21 cellular contexts compared by ENCODE assay signal in the genomic region with DNA sequence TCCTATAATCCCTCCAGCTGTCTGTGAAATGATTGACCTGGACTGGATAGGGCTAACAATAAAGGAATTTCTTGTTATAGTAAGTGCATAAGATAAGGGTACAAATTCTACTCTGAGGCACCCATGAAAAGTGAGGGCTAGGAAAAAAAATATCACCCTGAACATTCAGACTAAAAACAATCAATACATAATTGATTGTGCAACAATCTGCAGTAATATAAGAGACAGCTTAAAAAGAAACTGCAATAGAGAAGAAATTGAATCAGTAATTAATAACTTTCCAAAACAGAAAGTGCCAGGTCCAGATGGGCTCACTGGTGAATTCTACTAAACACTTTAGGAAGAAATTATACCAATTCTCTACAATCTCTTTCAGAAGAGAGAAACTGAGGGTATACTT. TPM values are rescaled to one million over a fixed set of nuclear protein-coding genes. Genes with fewer than 3 reads are reported as not detected.
DNase-seq lines count a peak whose midpoint lies in the region; ATAC-seq, FAIRE-seq and TF ChIP-seq lines count a peak whose summit lies in the region.
"Had no signal": no experiment of that assay in that cellular context is flagged by ENCODE, and none has a peak within 500 bp of the region (broad histone marks: within the 10 kb centered on the region; RNA-seq: fewer than 3 reads in every experiment).

No MANE protein-coding gene starts in this region.

- H3K4me3 ChIP-seq in HepG2 (replicated peaks in 1 of 3; ENCODE audit: insufficient read depth in 1 of 3, low read depth in 2 of 3, low read length in 3 of 3) = no peak overlapping the region
- no peak overlapping the region for H3K4me3 ChIP-seq in right lobe of liver
- H3K4me3 ChIP-seq in K562 = no peak overlapping the region
- H3K4me3 ChIP-seq: A549; BLaER1 treated with 17β-estradiol and CSF1 and Interleukin-3, amounts not matched to agents 10 nM and 100 nM had no signal

- H3K4me2 ChIP-seq in HepG2 (ENCODE audit: low read depth, low read length) (no peak overlapping the region), K562 (ENCODE audit: insufficient read depth, low read length) (no peak overlapping the region)
- H3K4me2 ChIP-seq: A549; BLaER1 treated with 17β-estradiol and CSF1 and Interleukin-3, amounts not matched to agents 10 nM and 100 nM had no signal

- TF ChIP-seq CTCF in HepG2 (CRISPR knock-in tag; IDR thresholded peaks at IDR 0.05) (no peak), right lobe of liver (IDR thresholded peaks at IDR 0.05) (no peak), K562 (IDR thresholded peaks at IDR 0.05 in 2 of 3, conservative IDR thresholded peaks at IDR 0.05 in 1 of 3; ENCODE audit: insufficient read depth in 2 of 3, low read depth in 1 of 3, low read length in 3 of 3) (no peak), endothelial cell (IDR thresholded peaks at IDR 0.05; ENCODE audit: unreplicated experiment) (no peak)

- DNase-seq in HepG2 (ENCODE audit: low spot score) = no peak
- no peak for DNase-seq in right lobe of liver
- DNase-seq in K562 (ENCODE audit: extremely low read depth in 1 of 4, low spot score in 3 of 4) = no peak
- DNase-seq in endothelial cell (ENCODE audit: low spot score) = no peak
- DNase-seq: AML-193; Caco-2; Calu3; CD4-positive, alpha-beta T cell; CD8-positive, alpha-beta T cell; DMS79 treated with DMSO at 0.1 percent for 48 hours; GF-D8 had no signal

- no peak overlapping the region for H3K9ac ChIP-seq in HepG2 (ENCODE audit: insufficient read depth, low read depth, low read length)
- no peak overlapping the region for H3K9ac ChIP-seq in K562 (ENCODE audit: insufficient read depth in 1 of 2, low read depth in 2 of 2, low read length in 2 of 2)
- H3K9ac ChIP-seq: BLaER1 treated with 17β-estradiol and CSF1 and Interleukin-3, amounts not matched to agents 10 nM and 100 nM had no signal

- H4K20me1 ChIP-seq in HepG2 (ENCODE audit: insufficient read depth, low read length) (no peaks in the 10 kb centered on the region), K562 (replicated peaks; ENCODE audit: control insufficient read depth, insufficient read depth, low read length) (no peaks in the 10 kb centered on the region)
- H4K20me1 ChIP-seq: BLaER1 treated with 17β-estradiol and CSF1 and Interleukin-3, amounts not matched to agents 10 nM and 100 nM had no signal

- H3K27ac ChIP-seq in HepG2 (ENCODE audit: extremely low read length, insufficient read depth, low read length) = no peak overlapping the region
- no peak overlapping the region for H3K27ac ChIP-seq in right lobe of liver
- no peak overlapping the region for H3K27ac ChIP-seq in K562 (ENCODE audit: extremely low read depth, low read depth, low read length)
- H3K27ac ChIP-seq: 22Rv1; A549; BLaER1 treated with 17β-estradiol and CSF1 and Interleukin-3, amounts not matched to agents 10 nM and 100 nM; C4-2B had no signal

- no peak for TF ChIP-seq RAD21 in HepG2 (CRISPR knock-in tag; IDR thresholded peaks at IDR 0.05)
- TF ChIP-seq RAD21 in K562 (CRISPR knock-in tag; conservative IDR thresholded peaks at IDR 0.05 in 1 of 2, IDR thresholded peaks at IDR 0.05 in 1 of 2) = no peak

- H3K9me3 Mint-ChIP-seq in endothelial cell (ENCODE audit: unreplicated experiment) = no peaks in the 10 kb centered on the region
- H3K9me3 Mint-ChIP-seq: CD4-positive, alpha-beta T cell; CD8-positive, alpha-beta T cell had no signal

- FAIRE-seq in HepG2 (lab: Jason Lieb, UNC) (no peak), K562 (lab: Jason Lieb, UNC) (no peak)
- FAIRE-seq: A549, D721Med, G401.6, GM12891, GM19239 had no signal

- H2AFZ ChIP-seq in HepG2 (ENCODE audit: low read length) (no peak overlapping the region), K562 (ENCODE audit: low read depth, low read length) (no peak overlapping the region)

- H3K4me1 Mint-ChIP-seq in endothelial cell (ENCODE audit: unreplicated experiment) = no peaks in the 10 kb centered on the region
- H3K4me1 Mint-ChIP-seq: B cell had no signal

- H3K36me3 ChIP-seq in HepG2 (replicated peaks in 1 of 2; ENCODE audit: control insufficient read depth in 1 of 2, insufficient read depth in 2 of 2, low read length in 2 of 2) (no peaks in the 10 kb centered on the region), right lobe of liver (no peaks in the 10 kb centered on the region), K562 (ENCODE audit: control insufficient read depth, insufficient read depth, low read length) (no peaks in the 10 kb centered on the region)

- BruUV-seq in HepG2 (replicated peaks; lab: Mats Ljungman, UMichigan) (no TSS peak), K562 (replicated peaks; lab: Mats Ljungman, UMichigan) (no TSS peak)

- peaks cover 3 to 20% of the 10 kb centered on the region in 2 experiments; a peak in 3 of 5 replicates for H3K27me3 ChIP-seq in HepG2 (ENCODE audit: control insufficient read depth in 1 of 2, insufficient read depth in 2 of 2, low read length in 2 of 2)
- no peaks in the 10 kb centered on the region for H3K27me3 ChIP-seq in right lobe of liver
- H3K27me3 ChIP-seq in K562 (ENCODE audit: control insufficient read depth in 2 of 2, insufficient read depth in 2 of 2, low read length in 2 of 2) = peaks cover 25 to 47% of the 10 kb centered on the region in 2 experiments
- H3K27me3 ChIP-seq: BLaER1 treated with 17β-estradiol and CSF1 and Interleukin-3, amounts not matched to agents 10 nM and 100 nM had no signal

- H3K27ac Mint-ChIP-seq in endothelial cell (ENCODE audit: unreplicated experiment) = no peak overlapping the region
- H3K27ac Mint-ChIP-seq: B cell; CD4-positive, alpha-beta T cell; CD8-positive, alpha-beta T cell had no signal

- H3K9me3 ChIP-seq in HepG2 (ENCODE audit: low read length) (peaks cover 3% of the 10 kb centered on the region; the same call in 1 of the 2 replicates), right lobe of liver (no peaks in the 10 kb centered on the region), K562 (replicated peaks; ENCODE audit: control insufficient read depth, insufficient read depth, low read depth, low read length) (no peaks in the 10 kb centered on the region; the same call in 1 of the 2 replicates)

- POLR2A ChIA-PET in HepG2 (lab: Yijun Ruan, JAX) = no interaction called here
- POLR2A ChIA-PET in K562 (lab: Yijun Ruan, JAX) = interaction anchor here (0.6 kb wide), 2 partner anchors 16 to 41 kb away, joined by 3 to 4 read pairs; no protein-coding TSS in a partner anchor

- TF ChIP-seq POLR2A in HepG2 (IDR thresholded peaks at IDR 0.05; ENCODE audit: insufficient read depth in 1 of 2, low read depth in 2 of 2, low read length in 2 of 2) (no peak), right lobe of liver (IDR thresholded peaks at IDR 0.05) (no peak), K562 (conservative IDR thresholded peaks at IDR 0.05) (no peak)

- ATAC-seq in HepG2 = no peak
- no peak for ATAC-seq in right lobe of liver
- ATAC-seq in K562 = no peak
- ATAC-seq in HG03039 (IDR thresholded peaks at IDR 0.05; ENCODE audit: unreplicated experiment) = no peak
- ATAC-seq: A549; CD8-positive, alpha-beta T cell had no signal

- in situ Hi-C loops in HepG2 (cut with HindIII; ENCODE audit: extremely low pct_ligation_motif_present, low pct_unique_long_range_greater_than_20kb) = no loop called here
- in situ Hi-C loops in K562 (cut with MboI) = no loop called here

- no peak for TF ChIP-seq EP300 in HepG2 (IDR thresholded peaks at IDR 0.05; ENCODE audit: low read depth in 2 of 2, low read length in 2 of 2)
- no peak for TF ChIP-seq EP300 in HepG2 (CRISPR knock-in tag; IDR thresholded peaks at IDR 0.05; ENCODE audit: borderline replicate concordance)
- TF ChIP-seq EP300 in K562 (IDR thresholded peaks at IDR 0.05; ENCODE audit: low read length) = no peak

- no peaks in the 10 kb centered on the region for H3K27me3 Mint-ChIP-seq in endothelial cell (ENCODE audit: unreplicated experiment)

- intact Hi-C loops in HepG2 (cut with micrococcal nuclease; ENCODE audit: unreplicated experiment) = no loop called here
- intact Hi-C loops in right lobe of liver (cut with DNase I) = no loop called here
- intact Hi-C loops in K562 (cut with micrococcal nuclease) = no loop called here

- H3K36me3 Mint-ChIP-seq in endothelial cell (ENCODE audit: low read depth, unreplicated experiment) = no peaks in the 10 kb centered on the region
- H3K36me3 Mint-ChIP-seq: CD8-positive, alpha-beta T cell had no signal

- no peaks in the 10 kb centered on the region for H3K9me1 ChIP-seq in K562 (ENCODE audit: control insufficient read depth, insufficient read depth, low read length)

- H3K79me2 ChIP-seq in HepG2 (ENCODE audit: insufficient read depth, low read length) = no peaks in the 10 kb centered on the region
- no peaks in the 10 kb centered on the region for H3K79me2 ChIP-seq in K562 (ENCODE audit: control insufficient read depth, insufficient read depth, low read length)

- H3K4me3 Mint-ChIP-seq in endothelial cell (ENCODE audit: unreplicated experiment) = no peak overlapping the region
- H3K4me3 Mint-ChIP-seq: B cell; CD4-positive, alpha-beta T cell; CD8-positive, alpha-beta T cell had no signal

- H3K4me1 ChIP-seq in HepG2 (ENCODE audit: insufficient read depth, low read length) (no peaks in the 10 kb centered on the region), right lobe of liver (peaks cover 0 to 2% (median 0%) of the 10 kb centered on the region in 4 donors), K562 (replicated peaks in 1 of 2; ENCODE audit: control insufficient read depth in 2 of 2, insufficient read depth in 2 of 2, low read length in 2 of 2) (no peaks in the 10 kb centered on the region)
- H3K4me1 ChIP-seq: A549, Caco-2 had no signal

- CTCF ChIA-PET in HepG2 (lab: Yijun Ruan, JAX; ENCODE audit: low intra/inter-chr PET ratio, low total read pairs) (no interaction called here), K562 (lab: Yijun Ruan, JAX; ENCODE audit: low intra/inter-chr PET ratio) (no interaction called here)

RNA-seq across cellular contexts. Expression of a gene that starts 44.2 kb away (rescaled TPM):
- total RNA-seq in HepG2 (2016; rRNA removed; fragmentation: Illumina TruSeq; extraction: Trizol) (9.6 and 10.4 TPM in 2 replicates), right lobe of liver (10 to 100 TPM; 18.1 to 39.8 (median 29.2) TPM), K562 (2014; rRNA removed) (9.4 and 9.7 TPM in 2 replicates), K562 (2014; rRNA removed; fragmentation: Illumina TruSeq; extraction: Trizol) (5.6 and 8.9 TPM in 2 replicates), K562 (2015; rRNA removed; fragmentation: Illumina TruSeq; extraction: Trizol) (5.4 and 6.3 TPM in 2 replicates), K562 (2021) (22.3 and 24.8 TPM in 2 replicates), endothelial cell (ENCODE audit: unreplicated experiment) (66.3 TPM)
- 21.4 and 21.7 TPM in 2 replicates for total RNA-seq in HepG2 (2016; cell fraction: cytosol; rRNA removed; fragmentation: Illumina TruSeq; extraction: Trizol; ENCODE audit: low read depth)
- total RNA-seq in HepG2 (2016; cell fraction: insoluble cytoplasmic fraction; rRNA removed; fragmentation: Illumina TruSeq; extraction: Trizol) = 8.9 and 11.4 TPM in 2 replicates
- total RNA-seq in HepG2 (2016; cell fraction: membrane; rRNA removed; fragmentation: Illumina TruSeq; extraction: Trizol) = 11.2 TPM in 2 replicates
- 22.2 and 24.6 TPM in 2 replicates for total RNA-seq in HepG2 (2016; cell fraction: nucleus; rRNA removed; fragmentation: Illumina TruSeq; extraction: Trizol)
- polyA plus RNA-seq in HepG2 (2011; rRNA removed) (5.3 and 5.6 TPM in 2 replicates), K562 (2011; rRNA removed) (2.6 and 4.1 TPM in 2 replicates), K562 (2014; fragmentation: Illumina TruSeq; extraction: Trizol) (13.2 and 13.8 TPM in 2 replicates), K562 (2014; fragmentation: Nextera tagmentation; extraction: Ambion mirVana) (1 to 10 TPM in 1 of 2 experiments, under 1 TPM in 1; 0.70 to 2.5 TPM), K562 (2014; rRNA removed) (6.8 and 7.4 TPM in 2 replicates)
- 2.9 and 3.6 TPM in 2 replicates for polyA plus RNA-seq in HepG2 (2011; cell fraction: cytosol; rRNA removed)
- 14.4 and 16.2 TPM in 2 replicates for polyA plus RNA-seq in HepG2 (2011; cell fraction: nucleus; rRNA removed)
- 18.0 and 18.4 TPM in 2 replicates for polyA plus RNA-seq in HepG2 (2012)
- 0.49 and 1.1 TPM in 2 replicates for polyA plus RNA-seq in HepG2 (2016; cell fraction: cytosol; fragmentation: Illumina TruSeq; extraction: Trizol; ENCODE audit: low read depth)
- 8.4 and 12.7 TPM in 2 replicates for polyA plus RNA-seq in HepG2 (2016; cell fraction: insoluble cytoplasmic fraction; fragmentation: Illumina TruSeq; extraction: Trizol; ENCODE audit: low read depth)
- 1.4 and 1.6 TPM in 2 replicates for polyA plus RNA-seq in HepG2 (2016; cell fraction: membrane; fragmentation: Illumina TruSeq; extraction: Trizol; ENCODE audit: low read depth)
- polyA plus RNA-seq in HepG2 (2016; cell fraction: nucleus; fragmentation: Illumina TruSeq; extraction: Trizol; ENCODE audit: insufficient read depth, low read depth) = 29.7 and 36.9 TPM in 2 replicates
- polyA minus RNA-seq in HepG2 (2011; rRNA and poly(A)+ RNA removed; ENCODE audit: low replicate concordance) = 22.8 and 23.5 TPM in 2 replicates
- polyA minus RNA-seq in HepG2 (2011; cell fraction: cytosol; rRNA and poly(A)+ RNA removed) = 22.0 and 23.0 TPM in 2 replicates
- polyA minus RNA-seq in HepG2 (2011; cell fraction: nucleus; rRNA and poly(A)+ RNA removed) = 37.7 and 49.0 TPM in 2 replicates
- total RNA-seq in K562 (2011; cell fraction: chromatin; rRNA removed; ENCODE audit: low replicate concordance) = 118 and 129 TPM in 2 replicates
- total RNA-seq in K562 (2011; cell fraction: nucleolus; rRNA removed) = 52.7 and 61.3 TPM in 2 replicates
- 58.0 and 84.6 TPM in 2 replicates for total RNA-seq in K562 (2011; cell fraction: nucleoplasm; rRNA removed)
- polyA plus RNA-seq in K562 (2011; cell fraction: cytosol; rRNA removed) = 2.6 and 2.8 TPM in 2 replicates
- 12.7 and 15.9 TPM in 2 replicates for polyA plus RNA-seq in K562 (2011; cell fraction: nucleus; rRNA removed)
- polyA plus RNA-seq in K562 (2012) = 8.9 and 10.8 TPM in 2 replicates
- 9.9 and 15.2 TPM in 2 replicates for polyA minus RNA-seq in K562 (2011; rRNA and poly(A)+ RNA removed)
- 20.4 and 22.6 TPM in 2 replicates for polyA minus RNA-seq in K562 (2011; cell fraction: cytosol; rRNA and poly(A)+ RNA removed)
- polyA minus RNA-seq in K562 (2011; cell fraction: nucleus; rRNA and poly(A)+ RNA removed) = 16.2 and 23.5 TPM in 2 replicates
